ENCODE assay signal across 9 cellular contexts in the genomic region with DNA sequence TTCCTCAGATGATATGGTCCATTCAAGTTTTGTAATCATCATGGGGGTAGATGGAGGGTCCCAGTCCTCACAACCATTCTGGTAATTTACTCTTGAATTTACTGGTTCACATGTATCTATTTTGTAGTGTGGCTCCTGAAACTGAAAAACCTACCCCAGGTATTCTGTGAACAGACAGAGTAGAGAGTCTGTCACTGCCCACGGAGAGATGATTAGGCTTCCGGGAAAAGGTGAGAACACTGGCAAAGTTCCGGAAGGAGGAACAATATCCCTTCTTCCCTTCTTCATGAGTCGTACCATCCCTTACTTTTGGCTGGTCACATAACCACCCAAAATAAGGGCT.
DNase-seq lines count a peak whose midpoint lies in the region; ATAC-seq and TF ChIP-seq lines count a peak whose summit lies in the region.
"Had no signal": no experiment of that assay in that cellular context is flagged by ENCODE, and none has a peak within 500 bp of the region (broad histone marks: within the 10 kb centered on the region; RNA-seq: fewer than 3 reads in every experiment).

No MANE protein-coding gene starts in this region.

- intact Hi-C loops in breast epithelium (cut with DNase I; ENCODE audit: low total_unique reads) = no loop called here

- H3K9me3 ChIP-seq in breast epithelium = no peaks in the 10 kb centered on the region

- DNase-seq in breast epithelium (ENCODE audit: low spot score in 2 of 2) (no peak), T-helper 9 cell (no peak), occipital lobe (lab: John Stamatoyannopoulos, UW) (no peak), NCI-H226 (no peak), HFFc6 (no peak)

- H3K27ac Mint-ChIP-seq in HFFc6 = no peak overlapping the region

- H3K36me3 ChIP-seq in breast epithelium = no peaks in the 10 kb centered on the region

- ATAC-seq in GM18502 (IDR thresholded peaks at IDR 0.05; ENCODE audit: poor library complexity, unreplicated experiment) (peak; percentile 41), GM21367 (IDR thresholded peaks at IDR 0.05; ENCODE audit: unreplicated experiment) (peak; percentile 19), HG03159 (IDR thresholded peaks at IDR 0.05; ENCODE audit: unreplicated experiment) (peak; percentile 28)

- peaks cover 5% of the 10 kb centered on the region for H3K27me3 Mint-ChIP-seq in HFFc6 (ENCODE audit: insufficient read depth)

- H3K27me3 ChIP-seq in breast epithelium = no peaks in the 10 kb centered on the region

- TF ChIP-seq POLR2A in breast epithelium (IDR thresholded peaks at IDR 0.05) = no peak

- H3K4me1 ChIP-seq in breast epithelium = peaks cover 2 to 25% of the 10 kb centered on the region in 2 donors

- peaks cover 41% of the 10 kb centered on the region for H3K36me3 Mint-ChIP-seq in HFFc6 (ENCODE audit: low read depth)

- H3K4me3 ChIP-seq in breast epithelium = no peak overlapping the region

- H3K27ac ChIP-seq in breast epithelium = peak overlapping the region; percentile 62 to 87
- H3K27ac ChIP-seq: RWPE1 had no signal

- no peaks in the 10 kb centered on the region; the same call in 1 of the 2 replicates for H3K9me3 Mint-ChIP-seq in HFFc6

- peaks cover 78% of the 10 kb centered on the region for H3K4me1 Mint-ChIP-seq in HFFc6 (ENCODE audit: low read depth)

- TF ChIP-seq CTCF in breast epithelium (IDR thresholded peaks at IDR 0.05) = no peak
- TF ChIP-seq CTCF in HFFc6 (IDR thresholded peaks at IDR 0.05) = no peak

- H3K4me3 Mint-ChIP-seq in HFFc6 = no peak overlapping the region
